ENCODE assay signal across 11 cellular contexts in the genomic region with DNA sequence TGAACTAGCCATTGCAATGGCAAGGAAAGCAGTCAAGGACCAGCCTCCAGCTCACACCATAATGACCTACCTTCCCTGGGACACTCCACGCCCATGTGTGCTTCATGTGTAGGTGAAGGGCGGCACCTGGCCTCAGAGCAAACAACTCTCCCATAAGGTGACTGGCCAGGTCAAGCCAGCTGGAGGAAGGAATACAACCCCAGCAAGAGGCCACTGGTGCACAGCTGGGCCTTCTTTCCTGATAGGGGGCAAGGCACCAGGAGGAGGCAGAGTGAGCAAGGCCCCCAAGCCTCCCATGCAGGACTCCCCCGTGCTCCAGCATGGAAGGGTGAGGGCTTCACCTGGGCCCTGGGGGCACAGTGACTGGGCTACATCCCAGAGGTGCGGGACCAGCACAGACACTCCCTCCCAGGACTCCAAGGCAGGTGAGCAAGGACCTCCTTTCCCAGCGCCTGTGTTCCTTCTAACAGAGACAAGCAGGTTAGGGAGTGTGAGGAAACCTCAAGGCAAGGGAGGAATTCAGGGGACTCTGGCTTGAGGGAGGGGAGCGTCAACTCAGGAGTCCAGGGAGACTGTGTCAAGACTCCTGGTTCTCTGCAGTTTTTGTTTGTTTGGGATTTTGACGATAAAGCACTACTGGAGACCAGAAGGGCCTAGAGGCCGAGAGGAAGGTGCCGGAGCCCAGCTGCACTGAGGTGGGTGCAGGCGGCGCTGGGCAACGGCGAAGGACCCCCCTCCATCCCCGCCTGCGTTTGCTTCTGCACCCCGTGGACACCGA. TPM values are rescaled to one million over a fixed set of nuclear protein-coding genes. Genes with fewer than 3 reads are reported as not detected.
DNase-seq lines count a peak whose midpoint lies in the region; ATAC-seq and TF ChIP-seq lines count a peak whose summit lies in the region.
"Had no signal": no experiment of that assay in that cellular context is flagged by ENCODE, and none has a peak within 500 bp of the region (broad histone marks: within the 10 kb centered on the region; RNA-seq: fewer than 3 reads in every experiment).

No MANE protein-coding gene starts in this region.

- H3K36me3 ChIP-seq in stomach smooth muscle (ENCODE audit: control insufficient read depth in 2 of 2, insufficient read depth in 2 of 2, low read length in 2 of 2): no peaks in the 10 kb centered on the region
- H3K36me3 ChIP-seq: BLaER1 treated with 17β-estradiol and CSF1 and Interleukin-3, amounts not matched to agents 10 nM and 100 nM had no signal

- H3K27ac ChIP-seq in VCaP (peak overlapping the region; percentile 90), stomach smooth muscle (ENCODE audit: low read length) (no peak overlapping the region)
- H3K27ac ChIP-seq: BLaER1 treated with 17β-estradiol and CSF1 and Interleukin-3, amounts not matched to agents 10 nM and 100 nM had no signal

- H3K27ac Mint-ChIP-seq in activated naive CD4-positive, alpha-beta T cell treated with anti-CD3 and anti-CD28 coated beads, Interleukin-2, amount 10 ng/mL, durations not matched to agents 7 days and 5 days: peak overlapping the region; percentile 72
- H3K27ac Mint-ChIP-seq in immature natural killer cell: peak overlapping the region in 1 of 6 donors; percentile 77

- peaks cover 55% of the 10 kb centered on the region for H3K27me3 Mint-ChIP-seq in activated naive CD4-positive, alpha-beta T cell treated with anti-CD3 and anti-CD28 coated beads, Interleukin-2, amount 10 ng/mL, durations not matched to agents 7 days and 5 days
- H3K27me3 Mint-ChIP-seq in immature natural killer cell (ENCODE audit: low read depth in 3 of 3): peaks cover 16 to 30% (median 24%) of the 10 kb centered on the region in 3 donors

- peak overlapping the region; percentile 57 for H3K4me3 Mint-ChIP-seq in activated naive CD4-positive, alpha-beta T cell treated with anti-CD3 and anti-CD28 coated beads, Interleukin-2, amount 10 ng/mL, durations not matched to agents 7 days and 5 days
- peak overlapping the region; percentile 54 to 79 (median 76) for H3K4me3 Mint-ChIP-seq in immature natural killer cell

- TF ChIP-seq CTCF in VCaP (conservative IDR thresholded peaks at IDR 0.05): no peak

- no peak for ATAC-seq in GM21619 (IDR thresholded peaks at IDR 0.05; ENCODE audit: unreplicated experiment)

- peak overlapping the region; percentile 19 to 49 for H3K4me3 ChIP-seq in stomach smooth muscle (ENCODE audit: low read length in 2 of 2)
- H3K4me3 ChIP-seq: BLaER1 treated with 17β-estradiol and CSF1 and Interleukin-3, amounts not matched to agents 10 nM and 100 nM had no signal

- no peaks in the 10 kb centered on the region for H3K9me3 Mint-ChIP-seq in activated naive CD4-positive, alpha-beta T cell treated with anti-CD3 and anti-CD28 coated beads, Interleukin-2, amount 10 ng/mL, durations not matched to agents 7 days and 5 days
- H3K9me3 Mint-ChIP-seq in immature natural killer cell: peaks cover 0 to 7% (median 0%) of the 10 kb centered on the region in 6 donors

- peaks cover 14% of the 10 kb centered on the region for H3K4me1 ChIP-seq in stomach smooth muscle (ENCODE audit: control insufficient read depth, insufficient read depth, low read length)

- peaks cover 41% of the 10 kb centered on the region in 2 donors for H3K27me3 ChIP-seq in stomach smooth muscle (ENCODE audit: control insufficient read depth in 1 of 2, insufficient read depth in 2 of 2, low read length in 2 of 2)

- no peaks in the 10 kb centered on the region for H3K36me3 Mint-ChIP-seq in activated naive CD4-positive, alpha-beta T cell treated with anti-CD3 and anti-CD28 coated beads, Interleukin-2, amount 10 ng/mL, durations not matched to agents 7 days and 5 days
- no peaks in the 10 kb centered on the region for H3K36me3 Mint-ChIP-seq in immature natural killer cell

- no peak overlapping the region for H3K9ac ChIP-seq in stomach smooth muscle (ENCODE audit: low read length in 2 of 2)
- H3K9ac ChIP-seq: BLaER1 treated with 17β-estradiol and CSF1 and Interleukin-3, amounts not matched to agents 10 nM and 100 nM had no signal

- CTCF ChIA-PET in activated naive CD4-positive, alpha-beta T cell treated with anti-CD3 and anti-CD28 coated beads, Interleukin-2, amount 10 ng/mL, durations not matched to agents 7 days and 5 days (lab: Charles Lee): no interaction called here

- peaks cover 17% of the 10 kb centered on the region for H3K4me1 Mint-ChIP-seq in activated naive CD4-positive, alpha-beta T cell treated with anti-CD3 and anti-CD28 coated beads, Interleukin-2, amount 10 ng/mL, durations not matched to agents 7 days and 5 days
- peaks cover 8 to 16% of the 10 kb centered on the region in 2 donors for H3K4me1 Mint-ChIP-seq in immature natural killer cell

- H3K9me3 ChIP-seq in stomach smooth muscle (ENCODE audit: control insufficient read depth in 2 of 2, low read length in 2 of 2): peaks cover 3% of the 10 kb centered on the region in 2 donors

- DNase-seq in activated naive CD4-positive, alpha-beta T cell treated with anti-CD3 and anti-CD28 coated beads, Interleukin-2, amount 10 ng/mL, durations not matched to agents 7 days and 5 days: no peak
- DNase-seq in activated naive CD4-positive, alpha-beta T cell treated with anti-CD3 and anti-CD28 coated beads, Interleukin-2, amount 50 U/mL, for 16 hours: no peak
- DNase-seq in immature natural killer cell (no peak), hippocampal formation (lab: John Stamatoyannopoulos, UW) (no peak), AG08396 (ENCODE audit: low spot score) (no peak)
- DNase-seq: KG1, NCI-H526 treated with DMSO at 0.1 percent for 48 hours had no signal

RNA-seq across cellular contexts. Expression of gene PTPRN2, which starts 1.7 kb away (rescaled TPM):
- polyA plus RNA-seq in immature natural killer cell: 1 to 10 TPM; 1.9 to 3.7 (median 2.2) TPM
